8 cellular contexts compared by ENCODE assay signal in genomic region chr16:23504076-23504452, GRCh38. TPM values are rescaled to one million over a fixed set of nuclear protein-coding genes. Genes with fewer than 3 reads are reported as not detected.
DNase-seq lines count a peak whose midpoint lies in the region; ATAC-seq and TF ChIP-seq lines count a peak whose summit lies in the region.

No MANE protein-coding gene starts in this region.

- ATAC-seq in HG02884 (IDR thresholded peaks at IDR 0.05; ENCODE audit: unreplicated experiment): no peak

- no peak for TF ChIP-seq CTCF in epithelial cell of esophagus (IDR thresholded peaks at IDR 0.05; ENCODE audit: insufficient read depth, low read depth, low read length, missing control alignments)

- no peak overlapping the region for H3K14ac ChIP-seq in trophoblast cell (ENCODE audit: low read length)

- no peaks in the 10 kb centered on the region for H3K27me3 ChIP-seq in trophoblast cell (ENCODE audit: insufficient read depth, low read length)

- H3K4me2 ChIP-seq in trophoblast cell (ENCODE audit: low read length): no peak overlapping the region

- no CpG with 5 or more reads among the region's 5 CpGs for WGBS in trophoblast cell (ENCODE audit: extremely low coverage, insufficient coverage, insufficient read length)

- H3K79me1 ChIP-seq in trophoblast cell (ENCODE audit: low read length): no peaks in the 10 kb centered on the region

- peaks cover 13 to 22% of the 10 kb centered on the region in 2 experiments for H3K4me1 ChIP-seq in trophoblast cell (ENCODE audit: control insufficient read depth in 1 of 2, insufficient read depth in 2 of 2, low read length in 2 of 2)

- peaks cover 6% of the 10 kb centered on the region for H3K79me2 ChIP-seq in trophoblast cell (ENCODE audit: control insufficient read depth, insufficient read depth, low read length, poor library complexity)

- no peak overlapping the region for H3K18ac ChIP-seq in trophoblast cell (ENCODE audit: low read length)

- H2BK5ac ChIP-seq in trophoblast cell (ENCODE audit: low read depth, low read length, poor library complexity): no peak overlapping the region

- no peak overlapping the region for H2AFZ ChIP-seq in trophoblast cell (ENCODE audit: insufficient read depth, low read length, poor library complexity)

- no peak overlapping the region for H4K91ac ChIP-seq in trophoblast cell (ENCODE audit: low read depth, low read length)

- H3K4me3 ChIP-seq in epithelial cell of esophagus (ENCODE audit: low read length) (no peak overlapping the region), trophoblast cell (ENCODE audit: low read depth, low read length) (no peak overlapping the region)

- no peak overlapping the region for H3K9ac ChIP-seq in trophoblast cell (ENCODE audit: low read length)

- no peak overlapping the region for H3K23ac ChIP-seq in trophoblast cell (ENCODE audit: low read length)

- DNase-seq in GM03348 (ENCODE audit: low spot score) (peak; percentile 75), NCI-H446 treated with DMSO at 0.1 percent for 48 hours (lab: John Stamatoyannopoulos, UW) (peak; percentile 1), epithelial cell of esophagus (ENCODE audit: low read depth) (peak; percentile 85), renal cortical epithelial cell (ENCODE audit: low read depth) (peak; percentile 66), trophoblast cell (no peak), DMS53 treated with DMSO at 0.1 percent for 48 hours (lab: John Stamatoyannopoulos, UW; ENCODE audit: unreplicated experiment) (no peak), Ammon's horn (ENCODE audit: low spot score) (no peak)

- no peak overlapping the region for H3K27ac ChIP-seq in trophoblast cell (ENCODE audit: low read depth, low read length)

- H3K36me3 ChIP-seq in trophoblast cell (ENCODE audit: control insufficient read depth in 1 of 2, insufficient read depth in 2 of 2, low read length in 2 of 2): peaks cover 0 to 3% of the 10 kb centered on the region in 2 experiments

- no peak overlapping the region for H2AK5ac ChIP-seq in trophoblast cell (ENCODE audit: low read length)

- H4K8ac ChIP-seq in trophoblast cell (ENCODE audit: low read depth, low read length): no peak overlapping the region

- H3K9me3 ChIP-seq in trophoblast cell (ENCODE audit: insufficient read depth, low read depth, low read length): no peaks in the 10 kb centered on the region

- H2BK12ac ChIP-seq in trophoblast cell (ENCODE audit: low read length): no peak overlapping the region

- no peak overlapping the region for H4K12ac ChIP-seq in trophoblast cell (ENCODE audit: low read depth, low read length)

- no peak overlapping the region for H3K4ac ChIP-seq in trophoblast cell (ENCODE audit: low read depth, low read length)

- H2BK120ac ChIP-seq in trophoblast cell (ENCODE audit: insufficient read depth, low read length, poor library complexity): no peak overlapping the region

RNA-seq across cellular contexts. Expression of gene GGA2, which starts 6.2 kb away (rescaled TPM):
- 15.8 and 33.8 TPM in 2 replicates for total RNA-seq in renal cortical epithelial cell
- 29.3 and 31.7 TPM in 2 replicates for polyA plus RNA-seq in trophoblast cell (2013)

RNA-seq across cellular contexts. Expression of gene COG7, which starts 51.1 kb away (rescaled TPM):
- total RNA-seq in renal cortical epithelial cell: 9.9 and 24.9 TPM in 2 replicates
- 9.1 and 9.6 TPM in 2 replicates for polyA plus RNA-seq in trophoblast cell (2013)

RNA-seq across cellular contexts. Expression of gene EARS2, which starts 53.1 kb away (rescaled TPM):
- 37.2 and 45.3 TPM in 2 replicates for total RNA-seq in renal cortical epithelial cell
- polyA plus RNA-seq in trophoblast cell (2013): 8.0 and 9.3 TPM in 2 replicates

RNA-seq across cellular contexts. Expression of gene UBFD1, which starts 53.5 kb away (rescaled TPM):
- 107 and 193 TPM in 2 replicates for total RNA-seq in renal cortical epithelial cell
- 42.7 and 45.0 TPM in 2 replicates for polyA plus RNA-seq in trophoblast cell (2013)

Comparison
In these comparisons a context has a peak if more than half of its experiments do, and no peak if none do; other contexts are left out.
1. DNase-seq: peak in GM03348 (single experiment), NCI-H446 treated with DMSO at 0.1 percent for 48 hours (single experiment), epithelial cell of esophagus (single experiment) and renal cortical epithelial cell (single experiment); none in trophoblast cell (0 of 2), DMS53 treated with DMSO at 0.1 percent for 48 hours (single experiment) and Ammon's horn (single experiment).